In the genomic region with DNA sequence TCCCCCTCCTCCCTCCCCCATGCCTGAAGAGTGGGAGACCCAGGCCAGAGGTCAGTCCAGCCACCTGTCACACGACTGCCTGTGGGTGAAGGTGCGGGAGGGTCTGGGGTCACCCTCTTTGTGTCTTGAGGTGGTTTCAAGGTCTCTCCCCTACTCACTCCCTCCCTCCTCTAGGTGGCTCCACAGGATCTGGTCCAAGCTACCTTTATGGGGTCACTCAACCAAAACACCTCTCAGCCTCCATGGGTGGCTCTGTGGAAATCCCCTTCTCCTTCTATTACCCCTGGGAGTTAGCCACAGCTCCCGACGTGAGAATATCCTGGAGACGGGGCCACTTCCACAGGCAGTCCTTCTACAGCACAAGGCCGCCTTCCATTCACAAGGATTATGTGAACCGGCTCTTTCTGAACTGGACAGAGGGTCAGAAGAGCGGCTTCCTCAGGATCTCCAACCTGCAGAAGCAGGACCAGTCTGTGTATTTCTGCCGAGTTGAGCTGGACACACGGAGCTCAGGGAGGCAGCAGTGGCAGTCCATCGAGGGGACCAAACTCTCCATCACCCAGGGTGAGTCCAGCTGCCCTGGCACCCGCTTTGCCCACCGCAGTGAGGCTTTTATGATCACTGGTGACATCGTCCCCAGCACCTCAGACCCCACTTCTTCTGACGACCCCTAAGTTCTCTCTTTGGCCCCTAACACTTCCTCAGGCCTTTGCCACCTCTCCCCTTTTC, we compare ENCODE assay signal across 8 cellular contexts. TPM values are rescaled to one million over a fixed set of nuclear protein-coding genes. Genes with fewer than 3 reads are reported as not detected.
DNase-seq lines count a peak whose midpoint lies in the region; ATAC-seq and TF ChIP-seq lines count a peak whose summit lies in the region.
"Not testable (repeated sequence)": the region's sequence is repeated elsewhere in the genome, so short reads cannot be mapped to it uniquely, and the experiment has no call there.

No MANE protein-coding gene starts in this region.

- peak overlapping the region; percentile 61 for H3K4me3 ChIP-seq in GM06990 (replicated peaks; ENCODE audit: low read depth, low read length)
- H3K4me3 ChIP-seq in right cardiac atrium (ENCODE audit: low read length), result not testable (repeated sequence)

- POLR2A ChIA-PET in naive thymus-derived CD8-positive, alpha-beta T cell (lab: Charles Lee), result not testable (repeated sequence)

- not testable (repeated sequence) for H3K36me3 ChIP-seq in GM06990 (ENCODE audit: control insufficient read depth, insufficient read depth, low read length)

- not testable (repeated sequence) for ATAC-seq in central memory CD8-positive, alpha-beta T cell (replicated peaks; ENCODE audit: extremely low read depth, poor library complexity, severe bottlenecking); right cardiac atrium; naive thymus-derived CD8-positive, alpha-beta T cell

- TF ChIP-seq CTCF in GM06990 (IDR thresholded peaks at IDR 0.05; ENCODE audit: insufficient read depth, low read length, poor library complexity, severe bottlenecking) (peak; percentile 45), VCaP (conservative IDR thresholded peaks at IDR 0.05) (0 out of 2 replicates have a peak, but pooled peaks have one; percentile 17)
- not testable (repeated sequence) for TF ChIP-seq CTCF in GM20000 (IDR thresholded peaks at IDR 0.05; ENCODE audit: extremely low read depth, missing control alignments)

- 75% methylated on average over 15 of the region's 15 CpGs for WGBS in right cardiac atrium

- H3K9me3 Mint-ChIP-seq in central memory CD8-positive, alpha-beta T cell; naive thymus-derived CD8-positive, alpha-beta T cell: not testable (repeated sequence)

- intact Hi-C loops in right cardiac atrium (cut with DNase I), result not testable (repeated sequence)

- peak overlapping the region; percentile 27 for H3K4me3 Mint-ChIP-seq in central memory CD8-positive, alpha-beta T cell
- peak overlapping the region in 2 of 10 donors; percentile 21 to 63 for H3K4me3 Mint-ChIP-seq in naive thymus-derived CD8-positive, alpha-beta T cell

- not testable (repeated sequence) for H3K27me3 Mint-ChIP-seq in central memory CD8-positive, alpha-beta T cell; naive thymus-derived CD8-positive, alpha-beta T cell

- H3K4me1 Mint-ChIP-seq in central memory CD8-positive, alpha-beta T cell, result peaks cover 22% of the 10 kb centered on the region
- peaks cover 13 to 60% (median 37%) of the 10 kb centered on the region in 4 donors for H3K4me1 Mint-ChIP-seq in naive thymus-derived CD8-positive, alpha-beta T cell

- not testable (repeated sequence) for H3K36me3 Mint-ChIP-seq in central memory CD8-positive, alpha-beta T cell (ENCODE audit: insufficient read depth); naive thymus-derived CD8-positive, alpha-beta T cell

- not testable (repeated sequence) for H3K9me3 ChIP-seq in right cardiac atrium (ENCODE audit: control insufficient read depth, low read length)

- not testable (repeated sequence) for H3K4me1 ChIP-seq in right cardiac atrium (ENCODE audit: control insufficient read depth, insufficient read depth, low read length)

- DNase-seq in GM06990 (ENCODE audit: extremely low read depth, insufficient read length); central memory CD8-positive, alpha-beta T cell (ENCODE audit: low spot score in 2 of 2); naive thymus-derived CD8-positive, alpha-beta T cell; substantia nigra (lab: John Stamatoyannopoulos, UW): not testable (repeated sequence)
- peak; percentile 57 for DNase-seq in GM20000 (ENCODE audit: low spot score)
- peak; percentile 70 for DNase-seq in NAMALWA (ENCODE audit: low spot score)
- DNase-seq in right cardiac atrium, result peak in 2 of 3 donors; percentile 11 to 38

- peak overlapping the region; percentile 9 for H3K27ac Mint-ChIP-seq in central memory CD8-positive, alpha-beta T cell (ENCODE audit: low read depth)
- H3K27ac Mint-ChIP-seq in naive thymus-derived CD8-positive, alpha-beta T cell, result peak overlapping the region in 7 of 10 donors; percentile 4 to 78 (median 67)

- not testable (repeated sequence) for H3K27me3 ChIP-seq in GM06990 (replicated peaks; ENCODE audit: control insufficient read depth, insufficient read depth, low read length); right cardiac atrium (ENCODE audit: control insufficient read depth, insufficient read depth)

- H3K27ac ChIP-seq in VCaP; right cardiac atrium (ENCODE audit: low read length): not testable (repeated sequence)
- peak overlapping the region; percentile 24 for H3K27ac ChIP-seq in substantia nigra (ENCODE audit: low read depth, low read length, poor library complexity, severe bottlenecking)

RNA-seq across cellular contexts. Expression of a gene that starts 0.7 kb away (rescaled TPM):
- 1 to 10 TPM; 3.9 to 5.3 (median 4.9) TPM for total RNA-seq in right cardiac atrium
- 2.3 TPM for polyA plus RNA-seq in right cardiac atrium
- 10 to 100 TPM in 1 of 2 experiments, 1 to 10 TPM in 1; 8.6 to 10.6 TPM for total RNA-seq in naive thymus-derived CD8-positive, alpha-beta T cell
- under 1 TPM; 0.35 to 0.63 (median 0.60) TPM for polyA plus RNA-seq in naive thymus-derived CD8-positive, alpha-beta T cell

RNA-seq across cellular contexts. Expression of a gene that starts 16.1 kb away (rescaled TPM):
- total RNA-seq in right cardiac atrium, result 10 to 100 TPM; 13.2 to 15.6 (median 13.7) TPM
- polyA plus RNA-seq in right cardiac atrium, result 18.1 TPM
- total RNA-seq in naive thymus-derived CD8-positive, alpha-beta T cell, result 100 to 1,000 TPM; 129 to 130 TPM
- polyA plus RNA-seq in naive thymus-derived CD8-positive, alpha-beta T cell, result 10 to 100 TPM in 1 of 3 donors, 1 to 10 TPM in 2; 2.5 to 14.6 (median 3.3) TPM

RNA-seq across cellular contexts. Expression of a gene that starts 54.5 kb away (rescaled TPM):
- 1 to 10 TPM; 3.5 to 5.3 (median 4.4) TPM for total RNA-seq in right cardiac atrium
- 4.9 TPM for polyA plus RNA-seq in right cardiac atrium
- 10 to 100 TPM; 15.6 to 18.4 TPM for total RNA-seq in naive thymus-derived CD8-positive, alpha-beta T cell
- 1 to 10 TPM; 3.1 to 9.3 (median 5.5) TPM for polyA plus RNA-seq in naive thymus-derived CD8-positive, alpha-beta T cell

RNA-seq across cellular contexts. Expression of a gene that starts 55.6 kb away (rescaled TPM):
- 10 to 100 TPM; 18.7 to 24.6 (median 23.2) TPM for total RNA-seq in right cardiac atrium
- 20.4 TPM for polyA plus RNA-seq in right cardiac atrium
- total RNA-seq in naive thymus-derived CD8-positive, alpha-beta T cell, result 10 to 100 TPM; 64.8 to 66.8 TPM
- polyA plus RNA-seq in naive thymus-derived CD8-positive, alpha-beta T cell, result 10 to 100 TPM in 2 of 3 donors, 1 to 10 TPM in 1; 9.7 to 15.8 (median 11.3) TPM

Comparison
In these comparisons a context has a peak if more than half of its experiments do, and no peak if none do; other contexts are left out.
1. RNA of a gene that starts 16.1 kb away (total RNA-seq): 129 to 130 TPM in naive thymus-derived CD8-positive, alpha-beta T cell; 13.2 to 15.6 TPM in right cardiac atrium; every median in the first group is over 4 times any median in the second.